In genomic region chr1:211118407-211119102, GRCh38 we compare ENCODE assay signal across 27 cellular contexts. TPM values are rescaled to one million over a fixed set of nuclear protein-coding genes. Genes with fewer than 3 reads are reported as not detected.
DNase-seq lines count a peak whose midpoint lies in the region; ATAC-seq, FAIRE-seq and TF ChIP-seq lines count a peak whose summit lies in the region.
"Had no signal": no experiment of that assay in that cellular context is flagged by ENCODE, and none has a peak within 500 bp of the region (broad histone marks: within the 10 kb centered on the region; RNA-seq: fewer than 3 reads in every experiment).

No MANE protein-coding gene starts in this region.

- no peak overlapping the region for H3K18ac ChIP-seq in mesenchymal stem cell (ENCODE audit: low read depth in 1 of 2, low read length in 2 of 2)

- peaks cover 10% of the 10 kb centered on the region; the same call in 1 of the 2 replicates for H3K36me3 Mint-ChIP-seq in HFFc6 (ENCODE audit: low read depth)
- no peaks in the 10 kb centered on the region for H3K36me3 Mint-ChIP-seq in activated CD8-positive, alpha-beta T cell treated with anti-CD3 and anti-CD28 coated beads, Interleukin-2, amount 10 ng/mL, durations not matched to agents 7 days and 5 days (ENCODE audit: low read depth)
- H3K36me3 Mint-ChIP-seq: activated naive CD4-positive, alpha-beta T cell treated with anti-CD3 and anti-CD28 coated beads, Interleukin-2, amount 50 U/mL, for 24 hours; WTC11 had no signal

- intact Hi-C loops in K562 (cut with micrococcal nuclease): no loop called here

- no peaks in the 10 kb centered on the region; the same call in 1 of the 2 replicates for H3K9me3 Mint-ChIP-seq in HFFc6
- no peaks in the 10 kb centered on the region for H3K9me3 Mint-ChIP-seq in activated CD8-positive, alpha-beta T cell treated with anti-CD3 and anti-CD28 coated beads, Interleukin-2, amount 10 ng/mL, durations not matched to agents 7 days and 5 days (ENCODE audit: insufficient read depth)
- H3K9me3 Mint-ChIP-seq: activated CD4-positive, alpha-beta memory T cell treated with anti-CD3 and anti-CD28 coated beads, Interleukin-2, amount 10 ng/mL, durations not matched to agents 7 days and 5 days; activated naive CD4-positive, alpha-beta T cell treated with anti-CD3 and anti-CD28 coated beads, Interleukin-2, amount 50 U/mL, for 24 hours; immature natural killer cell; T-helper 1 cell treated with Interleukin-12 subunit alpha and Interleukin-12 subunit beta and Interleukin-4 antibody, amounts not matched to agents 30 μg/mL and 1 μg/mL, for 36 hours had no signal

- no peak for TF ChIP-seq POLR2A in K562 (conservative IDR thresholded peaks at IDR 0.05)

- no peak for ATAC-seq in K562
- ATAC-seq in activated CD8-positive, alpha-beta T cell treated with anti-CD3 and anti-CD28 coated beads, Interleukin-2, amount 10 ng/mL, durations not matched to agents 7 days and 5 days: no peak
- ATAC-seq: heart right ventricle, lower lobe of right lung, WTC11 had no signal

- H4K20me1 ChIP-seq in K562 (replicated peaks; ENCODE audit: control insufficient read depth, insufficient read depth, low read length): no peaks in the 10 kb centered on the region

- no peak overlapping the region for H4K8ac ChIP-seq in mesenchymal stem cell (ENCODE audit: low read length)

- H3K23ac ChIP-seq in mesenchymal stem cell (ENCODE audit: low read length in 2 of 2): no peak overlapping the region

- H3K27me3 Mint-ChIP-seq in HFFc6 (ENCODE audit: insufficient read depth): peaks cover 4% of the 10 kb centered on the region
- peaks cover 14% of the 10 kb centered on the region for H3K27me3 Mint-ChIP-seq in activated CD8-positive, alpha-beta T cell treated with anti-CD3 and anti-CD28 coated beads, Interleukin-2, amount 10 ng/mL, durations not matched to agents 7 days and 5 days (ENCODE audit: low read depth)

- no peak overlapping the region for H3K14ac ChIP-seq in mesenchymal stem cell (ENCODE audit: low read length in 2 of 2)

- H3K9me1 ChIP-seq in K562 (ENCODE audit: control insufficient read depth, insufficient read depth, low read length): no peaks in the 10 kb centered on the region

- TF ChIP-seq RAD21 in K562 (CRISPR knock-in tag; conservative IDR thresholded peaks at IDR 0.05 in 1 of 2, IDR thresholded peaks at IDR 0.05 in 1 of 2): no peak

- no peak overlapping the region for H4K91ac ChIP-seq in mesenchymal stem cell (ENCODE audit: low read length)

- H3K9me3 ChIP-seq in K562 (replicated peaks; ENCODE audit: control insufficient read depth, insufficient read depth, low read depth, low read length): no peaks in the 10 kb centered on the region
- no peaks in the 10 kb centered on the region for H3K9me3 ChIP-seq in mesenchymal stem cell (ENCODE audit: control insufficient read depth, low read length)
- H3K9me3 ChIP-seq: BE2C, lower lobe of right lung, ovary, uterus had no signal

- H2BK5ac ChIP-seq in mesenchymal stem cell (ENCODE audit: low read depth, low read length, poor library complexity, severe bottlenecking): no peak overlapping the region

- peaks cover 8% of the 10 kb centered on the region for H3K79me1 ChIP-seq in mesenchymal stem cell (replicated peaks; ENCODE audit: low read length, poor library complexity, severe bottlenecking)

- no peak for FAIRE-seq in K562 (lab: Jason Lieb, UNC)
- FAIRE-seq: bronchial epithelial cell, GM12892 had no signal

- H3K27ac Mint-ChIP-seq in HFFc6: peak overlapping the region; percentile 57
- no peak overlapping the region for H3K27ac Mint-ChIP-seq in activated CD8-positive, alpha-beta T cell treated with anti-CD3 and anti-CD28 coated beads, Interleukin-2, amount 10 ng/mL, durations not matched to agents 7 days and 5 days
- H3K27ac Mint-ChIP-seq: activated CD4-positive, alpha-beta memory T cell treated with anti-CD3 and anti-CD28 coated beads, Interleukin-2, amount 10 ng/mL, durations not matched to agents 7 days and 5 days; activated naive CD4-positive, alpha-beta T cell treated with anti-CD3 and anti-CD28 coated beads, Interleukin-2, amount 50 U/mL, for 24 hours; IgD-negative memory B cell; immature natural killer cell; T-helper 1 cell treated with Interleukin-12 subunit alpha and Interleukin-12 subunit beta and Interleukin-4 antibody, amounts not matched to agents 30 μg/mL and 1 μg/mL, for 36 hours; WTC11 had no signal

- H2BK15ac ChIP-seq in mesenchymal stem cell (ENCODE audit: low read depth, poor library complexity, severe bottlenecking): no peak overlapping the region

- peak overlapping the region; percentile 27; the same call in 1 of the 2 replicates for H3K4me3 Mint-ChIP-seq in HFFc6
- no peak overlapping the region for H3K4me3 Mint-ChIP-seq in activated CD8-positive, alpha-beta T cell treated with anti-CD3 and anti-CD28 coated beads, Interleukin-2, amount 10 ng/mL, durations not matched to agents 7 days and 5 days
- H3K4me3 Mint-ChIP-seq: activated CD4-positive, alpha-beta memory T cell treated with anti-CD3 and anti-CD28 coated beads, Interleukin-2, amount 10 ng/mL, durations not matched to agents 7 days and 5 days; activated naive CD4-positive, alpha-beta T cell treated with anti-CD3 and anti-CD28 coated beads, Interleukin-2, amount 50 U/mL, for 24 hours; IgD-negative memory B cell; immature natural killer cell; T-helper 1 cell treated with Interleukin-12 subunit alpha and Interleukin-12 subunit beta and Interleukin-4 antibody, amounts not matched to agents 30 μg/mL and 1 μg/mL, for 36 hours; WTC11 had no signal

- H3K4me3 ChIP-seq in AG09309 (ENCODE audit: control insufficient read depth, low read depth, low read length) (no peak overlapping the region), K562 (no peak overlapping the region), mesenchymal stem cell (ENCODE audit: insufficient read depth in 1 of 2, low read depth in 1 of 2, low read length in 2 of 2) (no peak overlapping the region)
- H3K4me3 ChIP-seq: heart right ventricle, lower lobe of right lung, ovary, uterus had no signal

- no TSS peak for BruUV-seq in K562 (replicated peaks; lab: Mats Ljungman, UMichigan)

- no peak overlapping the region for H3K4ac ChIP-seq in mesenchymal stem cell (ENCODE audit: low read depth in 1 of 2, low read length in 2 of 2)

- POLR2A ChIA-PET in K562 (lab: Yijun Ruan, JAX): no interaction called here
- POLR2A ChIA-PET in activated CD8-positive, alpha-beta T cell treated with anti-CD3 and anti-CD28 coated beads, Interleukin-2, amount 10 ng/mL, durations not matched to agents 7 days and 5 days (lab: Charles Lee): no interaction called here

- no peaks in the 10 kb centered on the region for H3K79me2 ChIP-seq in K562 (ENCODE audit: control insufficient read depth, insufficient read depth, low read length)

- H3K4me2 ChIP-seq in K562 (ENCODE audit: insufficient read depth, low read length) (no peak overlapping the region), mesenchymal stem cell (ENCODE audit: low read length, poor library complexity, severe bottlenecking) (no peak overlapping the region)

- H2AFZ ChIP-seq in K562 (ENCODE audit: low read depth, low read length): no peak overlapping the region
- H2AFZ ChIP-seq in mesenchymal stem cell (ENCODE audit: low read depth, low read length): no peak overlapping the region

- peak; percentile 24 for DNase-seq in AG09309 (ENCODE audit: low read depth)
- DNase-seq in HFFc6: peak; percentile 50
- DNase-seq in K562 (ENCODE audit: extremely low read depth in 1 of 4, low spot score in 3 of 4): no peak
- no peak for DNase-seq in mesenchymal stem cell
- DNase-seq in DMS79 treated with DMSO at 0.1 percent for 48 hours (lab: John Stamatoyannopoulos, UW): no peak
- no peak for DNase-seq in activated CD8-positive, alpha-beta T cell treated with anti-CD3 and anti-CD28 coated beads, Interleukin-2, amount 10 ng/mL, durations not matched to agents 7 days and 5 days
- DNase-seq in stimulated activated CD4-positive, alpha-beta T cell treated with anti-CD3 and anti-CD28 coated beads, Interleukin-4, amount 100 ng/mL, for 1 hour: no peak
- no peak for DNase-seq in NCI-H2227 (lab: John Stamatoyannopoulos, UW; ENCODE audit: unreplicated experiment)
- DNase-seq: activated CD4-positive, alpha-beta memory T cell treated with anti-CD3 and anti-CD28 coated beads, Interleukin-2, amount 10 ng/mL, durations not matched to agents 7 days and 5 days; activated T-cell treated with anti-CD3 and anti-CD28 coated beads, Interleukin-2, amount 50 U/mL, for 48 hours; BE2C; erythroblast; heart right ventricle; immature natural killer cell; lower lobe of right lung; NCI-H2107; NCI-H526; ovary; stimulated activated CD4-positive, alpha-beta T cell treated with anti-CD3 and anti-CD28 coated beads, Interleukin-2, amount 100 ng/mL, for 24 hours; uterus had no signal

- H2BK12ac ChIP-seq in mesenchymal stem cell (ENCODE audit: low read length in 2 of 2): no peak overlapping the region

- no peak for TF ChIP-seq EP300 in K562 (IDR thresholded peaks at IDR 0.05; ENCODE audit: low read length)

- WGBS in K562 (ENCODE audit: insufficient coverage, low coverage, missing lambda C conversion rate): 1% methylated on average over 9 of the region's 9 CpGs
- 90% methylated on average over 8 of the region's 9 CpGs for WGBS in mesenchymal stem cell

- no peaks in the 10 kb centered on the region for H3K36me3 ChIP-seq in K562 (ENCODE audit: control insufficient read depth, insufficient read depth, low read length)
- no peaks in the 10 kb centered on the region for H3K36me3 ChIP-seq in mesenchymal stem cell (ENCODE audit: control insufficient read depth in 1 of 2, insufficient read depth in 2 of 2, low read depth in 1 of 2, low read length in 2 of 2)
- H3K36me3 ChIP-seq: BE2C, heart right ventricle, lower lobe of right lung, ovary, uterus had no signal

- H3K27ac ChIP-seq in K562 (ENCODE audit: extremely low read depth, low read depth, low read length) (no peak overlapping the region), mesenchymal stem cell (ENCODE audit: low read length, poor library complexity, severe bottlenecking) (peak overlapping the region; percentile 23)
- H3K27ac ChIP-seq: heart right ventricle, lower lobe of right lung, ovary, uterus had no signal

- H2BK120ac ChIP-seq in mesenchymal stem cell (ENCODE audit: low read depth, low read length): no peak overlapping the region

- no peak overlapping the region for H2AK5ac ChIP-seq in mesenchymal stem cell (ENCODE audit: low read length, severe bottlenecking)

- TF ChIP-seq CTCF in AG09309 (IDR thresholded peaks at IDR 0.05; ENCODE audit: control insufficient read depth, insufficient read depth, low read depth, low read length, missing control alignments) (peak; percentile 22), HFFc6 (IDR thresholded peaks at IDR 0.05) (peak; percentile 43; the same call in 1 of the 2 replicates), K562 (IDR thresholded peaks at IDR 0.05 in 2 of 3, conservative IDR thresholded peaks at IDR 0.05 in 1 of 3; ENCODE audit: insufficient read depth in 2 of 3, low read depth in 1 of 3, low read length in 3 of 3) (no peak)

- CTCF ChIA-PET in K562 (lab: Yijun Ruan, JAX; ENCODE audit: low intra/inter-chr PET ratio): no interaction called here
- CTCF ChIA-PET in activated CD8-positive, alpha-beta T cell treated with anti-CD3 and anti-CD28 coated beads, Interleukin-2, amount 10 ng/mL, durations not matched to agents 7 days and 5 days (lab: Charles Lee): interaction anchor here (0.6 kb wide), 1 partner anchor 22 kb away, joined by 4 read pairs; no protein-coding TSS in a partner anchor

- H3K4me1 ChIP-seq in K562 (replicated peaks in 1 of 2; ENCODE audit: control insufficient read depth in 2 of 2, insufficient read depth in 2 of 2, low read length in 2 of 2) (no peaks in the 10 kb centered on the region; a peak in 1 of 5 replicates), mesenchymal stem cell (ENCODE audit: control insufficient read depth, insufficient read depth, low read depth, low read length) (no peaks in the 10 kb centered on the region)
- H3K4me1 ChIP-seq: BE2C, heart right ventricle, lower lobe of right lung, uterus had no signal

- H3K4me1 Mint-ChIP-seq in HFFc6 (ENCODE audit: low read depth): peaks cover 34% of the 10 kb centered on the region
- H3K4me1 Mint-ChIP-seq in activated CD8-positive, alpha-beta T cell treated with anti-CD3 and anti-CD28 coated beads, Interleukin-2, amount 10 ng/mL, durations not matched to agents 7 days and 5 days (ENCODE audit: low read depth): no peaks in the 10 kb centered on the region
- H3K4me1 Mint-ChIP-seq: activated CD4-positive, alpha-beta memory T cell treated with anti-CD3 and anti-CD28 coated beads, Interleukin-2, amount 10 ng/mL, durations not matched to agents 7 days and 5 days; activated naive CD4-positive, alpha-beta T cell treated with anti-CD3 and anti-CD28 coated beads, Interleukin-2, amount 50 U/mL, for 24 hours; IgD-negative memory B cell; immature natural killer cell had no signal

- H3K27me3 ChIP-seq in K562 (ENCODE audit: control insufficient read depth in 2 of 2, insufficient read depth in 2 of 2, low read length in 2 of 2) (peaks cover 1 to 7% of the 10 kb centered on the region in 2 experiments; a peak in 4 of 5 replicates), mesenchymal stem cell (ENCODE audit: control insufficient read depth in 1 of 2, insufficient read depth in 1 of 2, low read length in 2 of 2) (peaks cover 0 to 3% of the 10 kb centered on the region in 2 experiments)
- H3K27me3 ChIP-seq: BE2C, ovary, uterus had no signal

- H3K9ac ChIP-seq in K562 (ENCODE audit: insufficient read depth in 1 of 2, low read depth in 2 of 2, low read length in 2 of 2): no peak overlapping the region
- no peak overlapping the region for H3K9ac ChIP-seq in mesenchymal stem cell (ENCODE audit: low read length)

- in situ Hi-C loops in K562 (cut with MboI): no loop called here

RNA-seq across cellular contexts. Expression of gene KCNH1, which starts 15.4 kb away (rescaled TPM):
- 1 to 10 TPM in 5 of 6 experiments, under 1 TPM in 1; 0.90 to 1.8 (median 1.5) TPM for total RNA-seq in HFFc6 (2021; fragmentation: NEBNext Ultra II Directional; extraction: Animal tissue kit (Norgen Biotek cat#: 25700))
- not detected in 2 replicates for total RNA-seq in K562 (2011; cell fraction: chromatin; rRNA removed; ENCODE audit: low replicate concordance)
- total RNA-seq in K562 (2011; cell fraction: nucleolus; rRNA removed): not detected in 2 replicates
- total RNA-seq in K562 (2011; cell fraction: nucleoplasm; rRNA removed): not detected in 2 replicates
- total RNA-seq in K562 (2014; rRNA removed): not detected in 2 replicates
- not detected in 2 replicates for total RNA-seq in K562 (2014; rRNA removed; fragmentation: Illumina TruSeq; extraction: Trizol)
- not detected in 2 replicates for total RNA-seq in K562 (2015; rRNA removed; fragmentation: Illumina TruSeq; extraction: Trizol)
- not detected in 2 replicates for total RNA-seq in K562 (2021)
- not detected in 2 replicates for polyA plus RNA-seq in K562 (2011; rRNA removed)
- not detected in 2 replicates for polyA plus RNA-seq in K562 (2011; cell fraction: cytosol; rRNA removed)
- polyA plus RNA-seq in K562 (2011; cell fraction: nucleus; rRNA removed): 0.06 TPM in 1 of 2 replicates, not detected in the other
- 0.03 TPM in 1 of 2 replicates, not detected in the other for polyA plus RNA-seq in K562 (2012)
- not detected in 2 replicates for polyA plus RNA-seq in K562 (2014; fragmentation: Illumina TruSeq; extraction: Trizol)
- polyA plus RNA-seq in K562 (2014; fragmentation: Nextera tagmentation; extraction: Ambion mirVana): not detected
- not detected in 2 replicates for polyA plus RNA-seq in K562 (2014; rRNA removed)
- not detected in 2 replicates for polyA minus RNA-seq in K562 (2011; rRNA and poly(A)+ RNA removed)
- polyA minus RNA-seq in K562 (2011; cell fraction: cytosol; rRNA and poly(A)+ RNA removed): not detected in 2 replicates
- not detected in 2 replicates for polyA minus RNA-seq in K562 (2011; cell fraction: nucleus; rRNA and poly(A)+ RNA removed)
- polyA plus RNA-seq in mesenchymal stem cell (2013, experiment 1 of 2): 0.33 TPM
- polyA plus RNA-seq in mesenchymal stem cell (2013, experiment 2 of 2): 0.19 TPM
- not detected for total RNA-seq in activated CD8-positive, alpha-beta T cell treated with anti-CD3 and anti-CD28 coated beads, Interleukin-2, amount 10 ng/mL, durations not matched to agents 7 days and 5 days
- total RNA-seq: activated CD4-positive, alpha-beta memory T cell treated with anti-CD3 and anti-CD28 coated beads, Interleukin-2, amount 10 ng/mL, durations not matched to agents 7 days and 5 days; dermis microvascular lymphatic vessel endothelial cell; lower lobe of right lung had no signal
- polyA plus RNA-seq: heart right ventricle, immature natural killer cell, ovary had no signal

Comparison
In these comparisons a context has a peak if more than half of its experiments do, and no peak if none do; other contexts are left out.
1. DNase-seq: peak in AG09309 (single experiment) and HFFc6 (single experiment); none in K562 (0 of 4), mesenchymal stem cell (single experiment), DMS79 treated with DMSO at 0.1 percent for 48 hours (single experiment), activated CD8-positive, alpha-beta T cell treated with anti-CD3 and anti-CD28 coated beads, Interleukin-2, amount 10 ng/mL, durations not matched to agents 7 days and 5 days (single experiment), stimulated activated CD4-positive, alpha-beta T cell treated with anti-CD3 and anti-CD28 coated beads, Interleukin-4, amount 100 ng/mL, for 1 hour (single experiment) and NCI-H2227 (single experiment).
2. CTCF ChIP-seq: peak in AG09309 (single experiment) and HFFc6 (single experiment); none in K562 (0 of 3).